Comparison of ENCODE assay signal across 7 cellular contexts in genomic region chr19:10568444-10568825, GRCh38. TPM values are rescaled to one million over a fixed set of nuclear protein-coding genes. Genes with fewer than 3 reads are reported as not detected.
DNase-seq lines count a peak whose midpoint lies in the region; ATAC-seq lines count a peak whose summit lies in the region.
"Had no signal": no experiment of that assay in that cellular context is flagged by ENCODE, and none has a peak within 500 bp of the region (broad histone marks: within the 10 kb centered on the region; RNA-seq: fewer than 3 reads in every experiment).

No MANE protein-coding gene starts in this region.

- no peaks in the 10 kb centered on the region for H3K27me3 ChIP-seq in BLaER1
- peaks cover 18% of the 10 kb centered on the region for H3K27me3 ChIP-seq in iPS-20b (ENCODE audit: insufficient read depth, low read length)
- H3K27me3 ChIP-seq in thymus (ENCODE audit: control insufficient read depth, insufficient read depth), result no peaks in the 10 kb centered on the region

- peak overlapping the region; percentile 95 for H3K27ac Mint-ChIP-seq in activated CD4-positive, alpha-beta T cell treated with anti-CD3 and anti-CD28 coated beads, Interleukin-2, amount 10 ng/mL, durations not matched to agents 7 days and 5 days

- DNase-seq in activated CD4-positive, alpha-beta T cell treated with anti-CD3 and anti-CD28 coated beads, Interleukin-2, amount 10 ng/mL, durations not matched to agents 7 days and 5 days, result peak; percentile 69
- no peak for DNase-seq in G401 (ENCODE audit: low spot score)

- ATAC-seq in HG02571 (IDR thresholded peaks at IDR 0.05; ENCODE audit: unreplicated experiment), result peak; percentile 1

- WGBS in thymus, result under 1% methylated on average over 49 of the region's 49 CpGs

- peaks cover 66% of the 10 kb centered on the region for H3K4me1 ChIP-seq in BLaER1
- H3K4me1 ChIP-seq in iPS-20b (ENCODE audit: insufficient read depth, low read length), result peaks cover 6% of the 10 kb centered on the region; the same call in 1 of the 2 replicates
- peaks cover 26% of the 10 kb centered on the region for H3K4me1 ChIP-seq in thymus (ENCODE audit: control insufficient read depth, insufficient read depth, low read length)

- no peaks in the 10 kb centered on the region for H3K9me3 ChIP-seq in BLaER1
- no peaks in the 10 kb centered on the region for H3K9me3 ChIP-seq in iPS-20b (ENCODE audit: insufficient read depth, low read depth, low read length)
- no peaks in the 10 kb centered on the region for H3K9me3 ChIP-seq in thymus (ENCODE audit: control insufficient read depth)

- H3K9me3 Mint-ChIP-seq in activated CD4-positive, alpha-beta T cell treated with anti-CD3 and anti-CD28 coated beads, Interleukin-2, amount 10 ng/mL, durations not matched to agents 7 days and 5 days, result no peaks in the 10 kb centered on the region

- H3K4me3 ChIP-seq in BLaER1, result peak overlapping the region; percentile 91
- peak overlapping the region; percentile 77 for H3K4me3 ChIP-seq in iPS-20b (ENCODE audit: low read length)
- peak overlapping the region; percentile 93 for H3K4me3 ChIP-seq in thymus (ENCODE audit: low read length)

- H3K9ac ChIP-seq in BLaER1 (peak overlapping the region; percentile 94), iPS-20b (ENCODE audit: low read depth, low read length) (peak overlapping the region; percentile 51; the same call in 1 of the 2 replicates)

- H3K36me3 ChIP-seq in BLaER1, result peaks cover 19% of the 10 kb centered on the region
- H3K36me3 ChIP-seq in iPS-20b (ENCODE audit: insufficient read depth, low read depth, low read length), result no peaks in the 10 kb centered on the region; the same call in 1 of the 2 replicates
- peaks cover 10% of the 10 kb centered on the region for H3K36me3 ChIP-seq in thymus (ENCODE audit: control insufficient read depth, insufficient read depth)

- H3K4me2 ChIP-seq in BLaER1, result peak overlapping the region; percentile 99

- H3K4me3 Mint-ChIP-seq in activated CD4-positive, alpha-beta T cell treated with anti-CD3 and anti-CD28 coated beads, Interleukin-2, amount 10 ng/mL, durations not matched to agents 7 days and 5 days, result peak overlapping the region; percentile 98

- POLR2A ChIA-PET in activated CD4-positive, alpha-beta T cell treated with anti-CD3 and anti-CD28 coated beads, Interleukin-2, amount 10 ng/mL, durations not matched to agents 7 days and 5 days (lab: Charles Lee), result no interaction called here

- CTCF ChIA-PET in activated CD4-positive, alpha-beta T cell treated with anti-CD3 and anti-CD28 coated beads, Interleukin-2, amount 10 ng/mL, durations not matched to agents 7 days and 5 days (lab: Charles Lee), result interaction anchor here (1.0 to 3.3 kb wide), 11 partner anchors 13 to 156 kb away, joined by 3 to 17 read pairs (median 4); partner anchors contain the start of gene DNM2

- in situ Hi-C loops in G401 (cut with HindIII; ENCODE audit: low sequenced_read_pairs), result no loop called here

- H4K20me1 ChIP-seq in BLaER1, result no peaks in the 10 kb centered on the region

- H3K36me3 Mint-ChIP-seq in activated CD4-positive, alpha-beta T cell treated with anti-CD3 and anti-CD28 coated beads, Interleukin-2, amount 10 ng/mL, durations not matched to agents 7 days and 5 days (ENCODE audit: low read depth), result peaks cover 31% of the 10 kb centered on the region

- H3K27ac ChIP-seq in BLaER1 (peak overlapping the region; percentile 97), iPS-20b (ENCODE audit: low read length) (no peak overlapping the region), thymus (ENCODE audit: low read depth) (peak overlapping the region; percentile 97)

- peaks cover 41% of the 10 kb centered on the region for H3K4me1 Mint-ChIP-seq in activated CD4-positive, alpha-beta T cell treated with anti-CD3 and anti-CD28 coated beads, Interleukin-2, amount 10 ng/mL, durations not matched to agents 7 days and 5 days

- H3K27me3 Mint-ChIP-seq in activated CD4-positive, alpha-beta T cell treated with anti-CD3 and anti-CD28 coated beads, Interleukin-2, amount 10 ng/mL, durations not matched to agents 7 days and 5 days, result no peaks in the 10 kb centered on the region

RNA-seq across cellular contexts. Expression of gene CDKN2D, which starts 0.3 kb away (rescaled TPM):
- 10 to 100 TPM; 78.6 to 88.9 TPM for total RNA-seq in activated CD4-positive, alpha-beta T cell treated with anti-CD3 and anti-CD28 coated beads, Interleukin-2, amount 10 ng/mL, durations not matched to agents 7 days and 5 days
- polyA plus RNA-seq in thymus, result 42.3 TPM
- 12.4 and 15.6 TPM in 2 replicates for total RNA-seq in G401 (2014; rRNA removed; shearing (Covaris generic))

RNA-seq across cellular contexts. Expression of gene KRI1, which starts 2.6 kb away (rescaled TPM):
- total RNA-seq in activated CD4-positive, alpha-beta T cell treated with anti-CD3 and anti-CD28 coated beads, Interleukin-2, amount 10 ng/mL, durations not matched to agents 7 days and 5 days, result 10 to 100 TPM; 68.1 to 78.4 TPM
- polyA plus RNA-seq in thymus, result 77.5 TPM
- 17.4 and 27.0 TPM in 2 replicates for total RNA-seq in G401 (2014; rRNA removed; shearing (Covaris generic))

RNA-seq across cellular contexts. Expression of gene AP1M2, which starts 18.7 kb away (rescaled TPM):
- total RNA-seq in activated CD4-positive, alpha-beta T cell treated with anti-CD3 and anti-CD28 coated beads, Interleukin-2, amount 10 ng/mL, durations not matched to agents 7 days and 5 days, result not detected
- 20.7 TPM for polyA plus RNA-seq in thymus
- 75.0 and 80.7 TPM in 2 replicates for total RNA-seq in G401 (2014; rRNA removed; shearing (Covaris generic))
- total RNA-seq: LHCN-M2 had no signal

RNA-seq across cellular contexts. Expression of gene ATG4D, which starts 24.7 kb away (rescaled TPM):
- 10 to 100 TPM; 40.0 to 41.4 TPM for total RNA-seq in activated CD4-positive, alpha-beta T cell treated with anti-CD3 and anti-CD28 coated beads, Interleukin-2, amount 10 ng/mL, durations not matched to agents 7 days and 5 days
- 54.0 TPM for polyA plus RNA-seq in thymus
- 50.9 and 58.5 TPM in 2 replicates for total RNA-seq in G401 (2014; rRNA removed; shearing (Covaris generic))

RNA-seq across cellular contexts. Expression of gene S1PR5, which starts 51.2 kb away (rescaled TPM):
- not detected for total RNA-seq in activated CD4-positive, alpha-beta T cell treated with anti-CD3 and anti-CD28 coated beads, Interleukin-2, amount 10 ng/mL, durations not matched to agents 7 days and 5 days
- 4.2 TPM for polyA plus RNA-seq in thymus
- 13.5 and 22.1 TPM in 2 replicates for total RNA-seq in G401 (2014; rRNA removed; shearing (Covaris generic))
- total RNA-seq: LHCN-M2 had no signal

Comparison
In these comparisons a context has a peak if more than half of its experiments do, and no peak if none do; other contexts are left out.
1. RNA of gene AP1M2, which starts 18.7 kb away (total RNA-seq): 75.0 to 80.7 TPM in G401; not detected in activated CD4-positive, alpha-beta T cell treated with anti-CD3 and anti-CD28 coated beads, Interleukin-2, amount 10 ng/mL, durations not matched to agents 7 days and 5 days; every median in the first group is over 10 times any median in the second.
2. Peak in every context shown above with its lines, with median percentiles within 50 percentile points of each other: H3K4me3 ChIP-seq.